ENCODE assay signal across 8 cellular contexts in the genomic region with DNA sequence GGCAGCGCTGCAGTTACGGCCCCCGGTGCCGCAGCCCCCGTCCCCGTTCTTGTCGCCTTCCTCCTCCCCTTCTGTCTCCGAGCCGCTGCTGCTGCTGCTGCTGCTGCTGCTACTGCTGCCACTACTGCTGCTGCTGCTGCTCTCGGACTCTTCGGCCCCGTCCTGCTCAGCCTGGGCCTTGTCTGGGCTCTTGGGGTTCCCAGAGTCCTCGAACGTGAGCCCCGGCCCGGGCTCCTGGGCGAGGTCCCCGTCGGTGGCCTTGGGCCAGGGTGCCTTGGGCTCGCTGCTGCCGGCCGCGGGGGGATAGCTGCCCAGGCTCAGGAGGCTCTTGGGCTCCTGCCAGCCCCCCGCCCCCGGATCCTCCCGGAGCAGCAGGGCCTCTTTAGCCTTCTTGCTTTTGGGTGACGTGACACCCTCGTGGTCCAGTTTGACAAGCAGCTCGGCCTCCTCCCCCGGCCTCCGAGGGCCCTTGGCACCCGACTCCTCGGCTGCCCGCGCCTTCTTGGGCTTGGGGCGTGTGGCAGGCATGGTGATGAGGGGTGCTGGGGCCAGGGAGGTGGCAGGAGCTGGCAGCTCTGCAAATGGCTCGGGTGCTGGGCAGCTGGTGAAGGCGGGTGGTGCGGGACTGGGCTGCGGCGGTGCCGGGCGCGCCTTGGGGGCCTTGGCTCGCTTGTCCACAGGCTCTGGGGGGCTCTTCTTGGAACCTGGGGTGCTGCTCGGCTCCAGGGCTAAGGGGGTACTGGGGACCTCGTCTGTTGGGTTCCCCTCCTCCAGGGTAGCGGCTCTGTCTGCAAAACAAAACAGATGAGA. TPM values are rescaled to one million over a fixed set of nuclear protein-coding genes. Genes with fewer than 3 reads are reported as not detected.
DNase-seq lines count a peak whose midpoint lies in the region; ATAC-seq, FAIRE-seq and TF ChIP-seq lines count a peak whose summit lies in the region.
"Not testable (repeated sequence)": the region's sequence is repeated elsewhere in the genome, so short reads cannot be mapped to it uniquely, and the experiment has no call there.

No MANE protein-coding gene starts in this region.

- not testable (repeated sequence) for H3K27me3 ChIP-seq in HCT116 (ENCODE audit: insufficient read depth, low read length); endodermal cell (ENCODE audit: control insufficient read depth, insufficient read depth, low read length, poor library complexity, severe bottlenecking); gastroesophageal sphincter; ovary

- not testable (repeated sequence) for H3K4me1 ChIP-seq in HCT116 (ENCODE audit: control insufficient read depth in 1 of 2, insufficient read depth in 2 of 2, low read length in 2 of 2); OCI-LY7 (ENCODE audit: insufficient read depth, low read length, poor library complexity, severe bottlenecking); endodermal cell (ENCODE audit: control insufficient read depth, insufficient read depth, low read length); ovary (ENCODE audit: insufficient read depth)
- peaks cover 0 to 10% (median 0%) of the 10 kb centered on the region in 3 donors for H3K4me1 ChIP-seq in gastroesophageal sphincter

- H3K27ac Mint-ChIP-seq in MCF 10A (ENCODE audit: low read depth, unreplicated experiment); endodermal cell: not testable (repeated sequence)

- DNase-seq in G401 (ENCODE audit: low spot score), result peak; percentile 3
- not testable (repeated sequence) for DNase-seq in HCT116 (ENCODE audit: low read depth, low spot score); OCI-LY7 (ENCODE audit: low spot score); MCF 10A (ENCODE audit: unreplicated experiment); urothelium cell line (ENCODE audit: low spot score)
- DNase-seq in endodermal cell, result peak; percentile 44
- peak; percentile 45 to 75 (median 55) for DNase-seq in ovary

- not testable (repeated sequence) for H3K36me3 ChIP-seq in HCT116 (ENCODE audit: control insufficient read depth in 1 of 2, insufficient read depth in 2 of 2, low read length in 2 of 2); ovary
- H3K36me3 ChIP-seq in OCI-LY7 (ENCODE audit: insufficient read depth, low read length), result peaks cover 13% of the 10 kb centered on the region
- H3K36me3 ChIP-seq in endodermal cell (ENCODE audit: control insufficient read depth, insufficient read depth, low read length), result peaks cover 35% of the 10 kb centered on the region
- H3K36me3 ChIP-seq in gastroesophageal sphincter, result peaks cover 0 to 99% of the 10 kb centered on the region in 2 donors

- in situ Hi-C loops in G401 (cut with HindIII; ENCODE audit: low sequenced_read_pairs), result not testable (repeated sequence)

- peak; percentile 37 for FAIRE-seq in urothelium cell line (lab: Jason Lieb, UNC)

- POLR2A ChIA-PET in HCT116 (lab: Charles Lee), result not testable (repeated sequence)
- POLR2A ChIA-PET in OCI-LY7 (lab: Charles Lee), result interaction anchor here (0.6 kb wide), 1 partner anchor 195 kb away, joined by 3 read pairs; no protein-coding TSS in a partner anchor
- POLR2A ChIA-PET in MCF 10A (lab: Yijun Ruan, JAX), result interaction anchor here (0.5 kb wide), 1 partner anchor 593 kb away, joined by 3 read pairs; no protein-coding TSS in a partner anchor

- H3K79me2 ChIP-seq in HCT116 (ENCODE audit: insufficient read depth, low read length); OCI-LY7 (ENCODE audit: insufficient read depth, low read depth, low read length): not testable (repeated sequence)

- H3K4me3 Mint-ChIP-seq in MCF 10A (ENCODE audit: unreplicated experiment); endodermal cell: not testable (repeated sequence)

- H3K4me3 ChIP-seq in HCT116 (replicated peaks in 1 of 2; ENCODE audit: low read depth in 1 of 2, low read length in 2 of 2); OCI-LY7 (ENCODE audit: low read depth, low read length, poor library complexity, severe bottlenecking); endodermal cell (ENCODE audit: low read length); gastroesophageal sphincter; ovary: not testable (repeated sequence)

- not testable (repeated sequence) for H3K4me2 ChIP-seq in HCT116 (ENCODE audit: low read length); OCI-LY7 (ENCODE audit: low read length)

- not testable (repeated sequence) for H2AFZ ChIP-seq in HCT116 (ENCODE audit: low read depth, low read length, poor library complexity, severe bottlenecking); OCI-LY7 (ENCODE audit: low read length)

- BruUV-seq in HCT116 (replicated peaks; lab: Mats Ljungman, UMichigan) (TSS peak; percentile 37), OCI-LY7 (replicated peaks; lab: Mats Ljungman, UMichigan) (TSS peak; percentile 62), MCF 10A (replicated peaks; lab: Mats Ljungman, UMichigan) (TSS peak; percentile 54)

- not testable (repeated sequence) for TF ChIP-seq CTCF in HCT116 (IDR thresholded peaks at IDR 0.05 in 2 of 3, conservative IDR thresholded peaks at IDR 0.05 in 1 of 3; ENCODE audit: borderline replicate concordance in 1 of 3, insufficient read depth in 1 of 3, low read depth in 2 of 3, low read length in 2 of 3); OCI-LY7 (conservative IDR thresholded peaks at IDR 0.05; ENCODE audit: low read length); MCF 10A (IDR thresholded peaks at IDR 0.05; ENCODE audit: unreplicated experiment); endodermal cell (conservative IDR thresholded peaks at IDR 0.05); gastroesophageal sphincter (IDR thresholded peaks at IDR 0.05); ovary (IDR thresholded peaks at IDR 0.05)

- RAD21 ChIA-PET in HCT116 (lab: Charles Lee; ENCODE audit: low non-redundant PET in 1 of 2, low total read pairs in 2 of 2, uncharacterized antibody in 2 of 2, unreplicated experiment in 2 of 2), result not testable (repeated sequence)

- H3K36me3 Mint-ChIP-seq in MCF 10A (ENCODE audit: insufficient read depth, unreplicated experiment) (peaks cover 82% of the 10 kb centered on the region), endodermal cell (ENCODE audit: low read depth) (peaks cover 47% of the 10 kb centered on the region)

- H3K9me3 ChIP-seq in HCT116 (ENCODE audit: control insufficient read depth in 1 of 2, insufficient read depth in 1 of 2, low read depth in 1 of 2, low read length in 2 of 2); OCI-LY7 (ENCODE audit: low read length); endodermal cell (ENCODE audit: control insufficient read depth, low read length); gastroesophageal sphincter; ovary: not testable (repeated sequence)

- H3K9me3 Mint-ChIP-seq in MCF 10A (ENCODE audit: unreplicated experiment); endodermal cell: not testable (repeated sequence)

- intact Hi-C loops in HCT116 (cut with micrococcal nuclease); OCI-LY7 (cut with micrococcal nuclease; ENCODE audit: unreplicated experiment); MCF 10A (cut with micrococcal nuclease); ovary (cut with DNase I): not testable (repeated sequence)

- not testable (repeated sequence) for H3K9me2 ChIP-seq in HCT116 (ENCODE audit: insufficient read depth); OCI-LY7 (ENCODE audit: insufficient read depth, low read length)

- CTCF ChIA-PET in HCT116 (lab: Charles Lee); OCI-LY7 (lab: Charles Lee; ENCODE audit: unreplicated experiment); MCF 10A (lab: Yijun Ruan, JAX): not testable (repeated sequence)

- not testable (repeated sequence) for TF ChIP-seq POLR2A in HCT116 (IDR thresholded peaks at IDR 0.05; ENCODE audit: borderline replicate concordance, extremely low read depth, insufficient read depth, insufficient read length); gastroesophageal sphincter (IDR thresholded peaks at IDR 0.05); ovary (IDR thresholded peaks at IDR 0.05)

- H3K4me1 Mint-ChIP-seq in MCF 10A (ENCODE audit: insufficient read depth, unreplicated experiment); endodermal cell: not testable (repeated sequence)

- H3K27ac ChIP-seq in HCT116 (ENCODE audit: low read depth, low read length); OCI-LY7 (ENCODE audit: low read depth, low read length, poor library complexity, severe bottlenecking); endodermal cell (ENCODE audit: low read depth, low read length); ovary: not testable (repeated sequence)
- peak overlapping the region in 3 of 4 donors; percentile 31 to 40 (median 37) for H3K27ac ChIP-seq in gastroesophageal sphincter

- not testable (repeated sequence) for TF ChIP-seq EP300 in gastroesophageal sphincter (IDR thresholded peaks at IDR 0.05); ovary (IDR thresholded peaks at IDR 0.05)

- H3K9ac ChIP-seq in HCT116 (ENCODE audit: low read length); endodermal cell (ENCODE audit: extremely low read depth, low read length, poor library complexity, severe bottlenecking): not testable (repeated sequence)

- not testable (repeated sequence) for ATAC-seq in HCT116
- peak; percentile 29 for ATAC-seq in gastroesophageal sphincter

- TF ChIP-seq RAD21 in HCT116 (IDR thresholded peaks at IDR 0.05; ENCODE audit: low read depth), result not testable (repeated sequence)

- not testable (repeated sequence) for H4K20me1 ChIP-seq in HCT116 (ENCODE audit: insufficient read depth); OCI-LY7 (ENCODE audit: insufficient read depth, low read length)

- WGBS in endodermal cell (ENCODE audit: insufficient coverage in 1 of 2, insufficient read length in 1 of 2), 2 experiments, result 96 to 97% methylated on average over 17 to 46 of the region's 48 CpGs
- 75% methylated on average over 10 of the region's 48 CpGs; no CpG with 5 or more reads in 1 of the 2 donors for WGBS in gastroesophageal sphincter (ENCODE audit: low coverage in 1 of 2), 2 donors
- WGBS in ovary, 3 donors, result 33 to 40% (median 38%) methylated on average over 41 to 46 of the region's 48 CpGs

- not testable (repeated sequence) for H3K27me3 Mint-ChIP-seq in MCF 10A (ENCODE audit: insufficient read depth, unreplicated experiment); endodermal cell (ENCODE audit: insufficient read depth)

RNA-seq across cellular contexts. Expression of gene SLC29A4, which starts 30.5 kb away (rescaled TPM):
- total RNA-seq in G401 (2014; rRNA removed; shearing (Covaris generic)), result 12.5 and 15.1 TPM in 2 replicates
- total RNA-seq in HCT116 (2021; ENCODE audit: unreplicated experiment) (24.5 TPM), OCI-LY7 (2022) (0.44 and 0.67 TPM in 2 replicates), MCF 10A (2022) (0.56 and 0.96 TPM in 2 replicates), endodermal cell (10 to 100 TPM; 15.0 to 23.8 TPM), gastroesophageal sphincter (1 to 10 TPM; 1.1 to 4.7 (median 2.4) TPM), ovary (1 to 10 TPM; 1.1 to 9.9 (median 2.2) TPM)
- polyA plus RNA-seq in HCT116 (2012), result 21.2 and 27.5 TPM in 2 replicates
- 0.06 TPM in 1 of 2 replicates, not detected in the other for total RNA-seq in OCI-LY7 (2014; rRNA removed; shearing (Covaris generic))
- 34.8 TPM for polyA plus RNA-seq in endodermal cell (2013, experiment 1 of 2)
- 30.5 TPM for polyA plus RNA-seq in endodermal cell (2013, experiment 2 of 2)
- polyA plus RNA-seq in ovary, result 1 to 10 TPM; 2.1 to 2.9 TPM
